Comparison of ENCODE assay signal across 28 cellular contexts in the genomic region with DNA sequence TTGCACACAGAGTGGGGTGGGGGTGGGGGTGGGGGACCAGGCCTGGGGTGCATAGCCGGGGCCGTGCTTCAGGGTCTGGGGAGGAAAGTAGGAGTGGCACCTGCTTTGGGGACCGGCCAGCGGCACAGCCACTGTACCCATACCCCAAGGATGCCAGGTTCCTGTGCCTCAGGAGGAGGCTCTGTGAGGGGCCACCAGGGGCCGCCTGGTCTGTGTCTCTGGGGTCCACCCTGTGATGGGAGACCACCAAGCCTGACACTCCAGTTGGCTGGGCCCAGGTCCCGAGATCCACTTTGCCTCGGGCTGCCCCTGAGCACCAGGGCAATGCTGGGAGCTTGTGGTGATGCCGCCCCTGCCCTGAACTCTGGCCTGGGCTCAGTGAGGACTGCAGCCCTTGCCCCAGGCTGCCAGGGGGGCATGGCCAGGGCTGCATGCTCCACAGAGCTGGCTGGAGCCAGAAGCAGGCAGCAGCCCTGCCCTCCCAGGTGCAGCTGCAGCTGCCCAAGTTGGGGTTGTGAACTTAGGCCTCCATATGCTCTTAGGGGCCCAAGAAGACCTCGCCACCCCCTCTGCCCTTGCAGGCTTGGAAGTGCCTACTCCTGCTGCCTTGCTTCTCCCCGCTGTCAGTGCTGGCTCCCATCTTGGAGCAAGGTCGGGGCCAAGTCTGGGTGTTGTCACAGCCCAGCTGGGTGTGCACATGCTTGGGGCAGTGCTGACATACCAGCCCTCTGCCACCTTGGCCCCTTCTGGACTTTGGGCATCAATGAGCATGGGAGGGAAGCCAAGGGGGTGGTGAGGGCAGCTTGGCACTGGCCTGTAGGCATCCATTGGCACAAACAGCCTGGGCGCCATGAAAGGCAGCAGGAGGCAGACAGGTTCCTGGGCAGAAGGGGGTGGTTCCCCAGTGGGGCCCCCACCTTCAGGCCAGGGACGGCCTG.
"Had no signal": no experiment of that assay in that cellular context is flagged by ENCODE, and none has a peak within 500 bp of the region (broad histone marks: within the 10 kb centered on the region; RNA-seq: fewer than 3 reads in every experiment).

No MANE protein-coding gene starts in this region.

- H3K4me1 ChIP-seq: ascending aorta, body of pancreas, Peyer's patch, SJSA1 had no signal

- DNase-seq: activated CD4-positive, alpha-beta T cell treated with anti-CD3 and anti-CD28 coated beads for 4 hours; activated CD8-positive, alpha-beta memory T cell treated with anti-CD3 and anti-CD28 coated beads, Interleukin-2, amount 10 ng/mL, durations not matched to agents 7 days and 5 days; activated CD8-positive, alpha-beta T cell treated with anti-CD3 and anti-CD28 coated beads, Interleukin-2, amount 10 ng/mL, durations not matched to agents 7 days and 5 days; activated effector memory CD4-positive, alpha-beta T cell treated with anti-CD3 and anti-CD28 coated beads, Interleukin-2, amount 50 U/mL, for 16 hours; activated naive CD4-positive, alpha-beta T cell treated with Interleukin-2 at 50 U/mL for 16 hours; activated naive CD8-positive, alpha-beta T cell treated with anti-CD3 and anti-CD28 coated beads, Interleukin-2, amount 50 U/mL, for 24 hours; activated T-cell treated with anti-CD3 and anti-CD28 coated beads, Interleukin-2, amount 50 U/mL, for 4 hours; amniotic stem cell; body of pancreas; Kasumi-1; KBM-7; NCI-H1105 treated with DMSO at 0.1 percent for 48 hours; NCI-H1436 treated with DMSO at 0.1 percent for 48 hours; NCI-H187; NCI-H2081 treated with DMSO at 0.1 percent for 48 hours; NCI-H446; NCI-H524; SHP77; SW 1271 had no signal

- H3K9me3 Mint-ChIP-seq: activated naive CD8-positive, alpha-beta T cell treated with anti-CD3 and anti-CD28 coated beads, Interleukin-2, amount 50 U/mL, for 24 hours; T-helper 1 cell treated with Interleukin-12 subunit alpha and Interleukin-12 subunit beta and Interleukin-4 antibody, amounts not matched to agents 30 μg/mL and 1 μg/mL, for 36 hours had no signal

- H3K27me3 ChIP-seq: ascending aorta, body of pancreas, Peyer's patch, SJSA1 had no signal

- H3K9me3 ChIP-seq: body of pancreas, SJSA1 had no signal

- H3K27ac ChIP-seq: ascending aorta, body of pancreas, cardiac muscle cell, Peyer's patch, RWPE1, SJSA1 had no signal

- H3K27me3 Mint-ChIP-seq: activated naive CD8-positive, alpha-beta T cell treated with anti-CD3 and anti-CD28 coated beads, Interleukin-2, amount 50 U/mL, for 24 hours had no signal

- H3K4me1 Mint-ChIP-seq: activated CD8-positive, alpha-beta memory T cell treated with anti-CD3 and anti-CD28 coated beads, Interleukin-2, amount 10 ng/mL, durations not matched to agents 7 days and 5 days; activated naive CD8-positive, alpha-beta T cell treated with anti-CD3 and anti-CD28 coated beads, Interleukin-2, amount 50 U/mL, for 24 hours had no signal

- ATAC-seq: activated CD4-positive, CD25-positive, alpha-beta regulatory T cell treated with anti-CD3 and anti-CD28 coated beads, Interleukin-2, amount 50 U/mL, for 24 hours; activated CD8-positive, alpha-beta memory T cell treated with anti-CD3 and anti-CD28 coated beads, Interleukin-2, amount 10 ng/mL, durations not matched to agents 7 days and 5 days; activated CD8-positive, alpha-beta T cell treated with anti-CD3 and anti-CD28 coated beads, Interleukin-2, amount 10 ng/mL, durations not matched to agents 7 days and 5 days; activated naive CD4-positive, alpha-beta T cell treated with anti-CD3 and anti-CD28 coated beads, Interleukin-2, amount 50 U/mL, for 72 hours; activated naive CD8-positive, alpha-beta T cell treated with anti-CD3 and anti-CD28 coated beads, Interleukin-2, amount 50 U/mL, for 24 hours; activated T-cell treated with anti-CD3 and anti-CD28 coated beads, Interleukin-2, amount 50 U/mL, for 4 hours; body of pancreas; SK-N-SH treated with all-trans-retinoic acid at 6 μM for 48 hours had no signal

- H3K4me3 Mint-ChIP-seq: activated CD8-positive, alpha-beta memory T cell treated with anti-CD3 and anti-CD28 coated beads, Interleukin-2, amount 10 ng/mL, durations not matched to agents 7 days and 5 days; activated CD8-positive, alpha-beta T cell treated with anti-CD3 and anti-CD28 coated beads, Interleukin-2, amount 10 ng/mL, durations not matched to agents 7 days and 5 days; activated naive CD8-positive, alpha-beta T cell treated with anti-CD3 and anti-CD28 coated beads, Interleukin-2, amount 50 U/mL, for 24 hours; activated T-cell treated with anti-CD3 and anti-CD28 coated beads, Interleukin-2, amount 50 U/mL, for 4 hours; T-helper 1 cell treated with Interleukin-12 subunit alpha and Interleukin-12 subunit beta and Interleukin-4 antibody, amounts not matched to agents 30 μg/mL and 1 μg/mL, for 36 hours had no signal

- H3K36me3 ChIP-seq: ascending aorta, cardiac muscle cell, Peyer's patch, SJSA1 had no signal

- H3K36me3 Mint-ChIP-seq: activated CD8-positive, alpha-beta memory T cell treated with anti-CD3 and anti-CD28 coated beads, Interleukin-2, amount 10 ng/mL, durations not matched to agents 7 days and 5 days; activated naive CD4-positive, alpha-beta T cell treated with anti-CD3 and anti-CD28 coated beads, Interleukin-2, amount 50 U/mL, for 72 hours had no signal

- H3K27ac Mint-ChIP-seq: activated CD8-positive, alpha-beta memory T cell treated with anti-CD3 and anti-CD28 coated beads, Interleukin-2, amount 10 ng/mL, durations not matched to agents 7 days and 5 days; activated CD8-positive, alpha-beta T cell treated with anti-CD3 and anti-CD28 coated beads, Interleukin-2, amount 10 ng/mL, durations not matched to agents 7 days and 5 days; activated naive CD4-positive, alpha-beta T cell treated with anti-CD3 and anti-CD28 coated beads, Interleukin-2, amount 50 U/mL, for 72 hours; activated naive CD8-positive, alpha-beta T cell treated with anti-CD3 and anti-CD28 coated beads, Interleukin-2, amount 50 U/mL, for 24 hours; T-helper 1 cell treated with Interleukin-12 subunit alpha and Interleukin-12 subunit beta and Interleukin-4 antibody, amounts not matched to agents 30 μg/mL and 1 μg/mL, for 36 hours had no signal

- H3K4me3 ChIP-seq: ascending aorta, body of pancreas, cardiac muscle cell, Peyer's patch, SJSA1 had no signal
